ENCODE assay signal across 1 cellular context in the genomic region with DNA sequence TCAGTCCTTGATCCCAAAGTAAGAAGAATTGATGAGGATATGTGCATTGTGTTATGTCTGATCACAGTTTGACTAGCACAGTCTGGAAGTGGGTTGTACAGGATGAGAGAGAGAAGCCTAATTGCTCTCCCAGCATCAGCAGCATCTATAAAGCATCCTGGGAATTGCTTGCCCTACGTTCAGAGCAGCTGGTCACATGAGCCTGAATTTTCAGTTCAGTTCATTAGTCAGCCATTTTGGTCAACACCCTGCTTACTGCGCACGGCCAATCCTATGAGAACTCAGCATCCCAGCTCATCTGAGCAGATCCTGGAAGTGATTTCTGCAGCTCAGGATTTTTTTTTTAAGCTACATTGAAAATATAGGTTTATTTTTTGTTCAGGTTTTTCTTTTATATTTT.
A peak's percentile ranks its signal among the peaks of the same experiment; 100 is the strongest.
TF ChIP-seq lines count a peak whose summit lies in the region.

A gene with protein sequence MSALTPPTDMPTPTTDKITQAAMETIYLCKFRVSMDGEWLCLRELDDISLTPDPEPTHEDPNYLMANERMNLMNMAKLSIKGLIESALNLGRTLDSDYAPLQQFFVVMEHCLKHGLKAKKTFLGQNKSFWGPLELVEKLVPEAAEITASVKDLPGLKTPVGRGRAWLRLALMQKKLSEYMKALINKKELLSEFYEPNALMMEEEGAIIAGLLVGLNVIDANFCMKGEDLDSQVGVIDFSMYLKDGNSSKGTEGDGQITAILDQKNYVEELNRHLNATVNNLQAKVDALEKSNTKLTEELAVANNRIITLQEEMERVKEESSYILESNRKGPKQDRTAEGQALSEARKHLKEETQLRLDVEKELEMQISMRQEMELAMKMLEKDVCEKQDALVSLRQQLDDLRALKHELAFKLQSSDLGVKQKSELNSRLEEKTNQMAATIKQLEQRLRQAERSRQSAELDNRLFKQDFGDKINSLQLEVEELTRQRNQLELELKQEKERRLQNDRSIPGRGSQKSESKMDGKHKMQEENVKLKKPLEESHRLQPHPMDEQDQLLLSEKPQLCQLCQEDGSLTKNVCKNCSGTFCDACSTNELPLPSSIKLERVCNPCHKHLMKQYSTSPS (plus strand): TSS at position 218 of the 400 bp plus-strand sequence. CDS start 610 bp downstream, outside the sequence.

TF ChIP-seq in K562, 482 proteins besides CTCF, POLR2A, EP300 and RAD21 (continued from another document and continues in another):
- TF ChIP-seq, protein P1, sequence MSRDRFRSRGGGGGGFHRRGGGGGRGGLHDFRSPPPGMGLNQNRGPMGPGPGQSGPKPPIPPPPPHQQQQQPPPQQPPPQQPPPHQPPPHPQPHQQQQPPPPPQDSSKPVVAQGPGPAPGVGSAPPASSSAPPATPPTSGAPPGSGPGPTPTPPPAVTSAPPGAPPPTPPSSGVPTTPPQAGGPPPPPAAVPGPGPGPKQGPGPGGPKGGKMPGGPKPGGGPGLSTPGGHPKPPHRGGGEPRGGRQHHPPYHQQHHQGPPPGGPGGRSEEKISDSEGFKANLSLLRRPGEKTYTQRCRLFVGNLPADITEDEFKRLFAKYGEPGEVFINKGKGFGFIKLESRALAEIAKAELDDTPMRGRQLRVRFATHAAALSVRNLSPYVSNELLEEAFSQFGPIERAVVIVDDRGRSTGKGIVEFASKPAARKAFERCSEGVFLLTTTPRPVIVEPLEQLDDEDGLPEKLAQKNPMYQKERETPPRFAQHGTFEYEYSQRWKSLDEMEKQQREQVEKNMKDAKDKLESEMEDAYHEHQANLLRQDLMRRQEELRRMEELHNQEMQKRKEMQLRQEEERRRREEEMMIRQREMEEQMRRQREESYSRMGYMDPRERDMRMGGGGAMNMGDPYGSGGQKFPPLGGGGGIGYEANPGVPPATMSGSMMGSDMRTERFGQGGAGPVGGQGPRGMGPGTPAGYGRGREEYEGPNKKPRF (IDR thresholded peaks at IDR 0.05; ENCODE audit: low read depth, low read length): no peak
- peak in 2 of 3 experiments; percentile 20 to 63 for TF ChIP-seq YY1 (IDR thresholded peaks at IDR 0.05; ENCODE audit: borderline replicate concordance in 1 of 3, control insufficient read depth in 1 of 3, extremely low read depth in 1 of 3, insufficient read depth in 3 of 3, insufficient read length in 1 of 3, insufficient replicate concordance in 2 of 3, low read depth in 1 of 3, low read length in 2 of 3)
- TF ChIP-seq ZBTB17 (CRISPR knock-in tag; IDR thresholded peaks at IDR 0.05): peak; percentile 91
- TF ChIP-seq CBX2 (IDR thresholded peaks at IDR 0.05; ENCODE audit: insufficient read depth, low read length, poor library complexity, severe bottlenecking): no peak
- TF ChIP-seq CTBP1 (IDR thresholded peaks at IDR 0.05; ENCODE audit: borderline replicate concordance): peak; percentile 31; the same call in 1 of the 2 replicates
- TF ChIP-seq TARDBP (IDR thresholded peaks at IDR 0.05): no peak
- TF ChIP-seq, protein P2, sequence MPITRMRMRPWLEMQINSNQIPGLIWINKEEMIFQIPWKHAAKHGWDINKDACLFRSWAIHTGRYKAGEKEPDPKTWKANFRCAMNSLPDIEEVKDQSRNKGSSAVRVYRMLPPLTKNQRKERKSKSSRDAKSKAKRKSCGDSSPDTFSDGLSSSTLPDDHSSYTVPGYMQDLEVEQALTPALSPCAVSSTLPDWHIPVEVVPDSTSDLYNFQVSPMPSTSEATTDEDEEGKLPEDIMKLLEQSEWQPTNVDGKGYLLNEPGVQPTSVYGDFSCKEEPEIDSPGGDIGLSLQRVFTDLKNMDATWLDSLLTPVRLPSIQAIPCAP (CRISPR knock-in tag; IDR thresholded peaks at IDR 0.05; ENCODE audit: borderline replicate concordance): no peak
- no peak for TF ChIP-seq ZKSCAN8 (CRISPR knock-in tag; IDR thresholded peaks at IDR 0.05)
- TF ChIP-seq, protein P3, sequence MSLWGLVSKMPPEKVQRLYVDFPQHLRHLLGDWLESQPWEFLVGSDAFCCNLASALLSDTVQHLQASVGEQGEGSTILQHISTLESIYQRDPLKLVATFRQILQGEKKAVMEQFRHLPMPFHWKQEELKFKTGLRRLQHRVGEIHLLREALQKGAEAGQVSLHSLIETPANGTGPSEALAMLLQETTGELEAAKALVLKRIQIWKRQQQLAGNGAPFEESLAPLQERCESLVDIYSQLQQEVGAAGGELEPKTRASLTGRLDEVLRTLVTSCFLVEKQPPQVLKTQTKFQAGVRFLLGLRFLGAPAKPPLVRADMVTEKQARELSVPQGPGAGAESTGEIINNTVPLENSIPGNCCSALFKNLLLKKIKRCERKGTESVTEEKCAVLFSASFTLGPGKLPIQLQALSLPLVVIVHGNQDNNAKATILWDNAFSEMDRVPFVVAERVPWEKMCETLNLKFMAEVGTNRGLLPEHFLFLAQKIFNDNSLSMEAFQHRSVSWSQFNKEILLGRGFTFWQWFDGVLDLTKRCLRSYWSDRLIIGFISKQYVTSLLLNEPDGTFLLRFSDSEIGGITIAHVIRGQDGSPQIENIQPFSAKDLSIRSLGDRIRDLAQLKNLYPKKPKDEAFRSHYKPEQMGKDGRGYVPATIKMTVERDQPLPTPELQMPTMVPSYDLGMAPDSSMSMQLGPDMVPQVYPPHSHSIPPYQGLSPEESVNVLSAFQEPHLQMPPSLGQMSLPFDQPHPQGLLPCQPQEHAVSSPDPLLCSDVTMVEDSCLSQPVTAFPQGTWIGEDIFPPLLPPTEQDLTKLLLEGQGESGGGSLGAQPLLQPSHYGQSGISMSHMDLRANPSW (CRISPR knock-in tag; IDR thresholded peaks at IDR 0.05): no peak
- TF ChIP-seq ZNF445 (CRISPR knock-in tag; IDR thresholded peaks at IDR 0.05; ENCODE audit: low read depth): no peak
- no peak for TF ChIP-seq RB1 (IDR thresholded peaks at IDR 0.05; ENCODE audit: low read depth)
- TF ChIP-seq, protein P4, sequence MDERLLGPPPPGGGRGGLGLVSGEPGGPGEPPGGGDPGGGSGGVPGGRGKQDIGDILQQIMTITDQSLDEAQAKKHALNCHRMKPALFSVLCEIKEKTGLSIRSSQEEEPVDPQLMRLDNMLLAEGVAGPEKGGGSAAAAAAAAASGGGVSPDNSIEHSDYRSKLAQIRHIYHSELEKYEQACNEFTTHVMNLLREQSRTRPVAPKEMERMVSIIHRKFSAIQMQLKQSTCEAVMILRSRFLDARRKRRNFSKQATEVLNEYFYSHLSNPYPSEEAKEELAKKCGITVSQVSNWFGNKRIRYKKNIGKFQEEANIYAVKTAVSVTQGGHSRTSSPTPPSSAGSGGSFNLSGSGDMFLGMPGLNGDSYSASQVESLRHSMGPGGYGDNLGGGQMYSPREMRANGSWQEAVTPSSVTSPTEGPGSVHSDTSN (CRISPR knock-in tag; IDR thresholded peaks at IDR 0.05; ENCODE audit: low read depth): no peak
- TF ChIP-seq, protein P4 (tag; conservative IDR thresholded peaks at IDR 0.05; ENCODE audit: low read depth): no peak
- no peak for TF ChIP-seq ZNF316 (IDR thresholded peaks at IDR 0.05)
- TF ChIP-seq, protein P5, sequence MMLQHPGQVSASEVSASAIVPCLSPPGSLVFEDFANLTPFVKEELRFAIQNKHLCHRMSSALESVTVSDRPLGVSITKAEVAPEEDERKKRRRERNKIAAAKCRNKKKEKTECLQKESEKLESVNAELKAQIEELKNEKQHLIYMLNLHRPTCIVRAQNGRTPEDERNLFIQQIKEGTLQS (IDR thresholded peaks at IDR 0.05): no peak
- TF ChIP-seq, protein P5 (CRISPR knock-in tag; conservative IDR thresholded peaks at IDR 0.05): no peak
- TF ChIP-seq TAF7 (tag; IDR thresholded peaks at IDR 0.05): no peak
- TF ChIP-seq, protein P6, sequence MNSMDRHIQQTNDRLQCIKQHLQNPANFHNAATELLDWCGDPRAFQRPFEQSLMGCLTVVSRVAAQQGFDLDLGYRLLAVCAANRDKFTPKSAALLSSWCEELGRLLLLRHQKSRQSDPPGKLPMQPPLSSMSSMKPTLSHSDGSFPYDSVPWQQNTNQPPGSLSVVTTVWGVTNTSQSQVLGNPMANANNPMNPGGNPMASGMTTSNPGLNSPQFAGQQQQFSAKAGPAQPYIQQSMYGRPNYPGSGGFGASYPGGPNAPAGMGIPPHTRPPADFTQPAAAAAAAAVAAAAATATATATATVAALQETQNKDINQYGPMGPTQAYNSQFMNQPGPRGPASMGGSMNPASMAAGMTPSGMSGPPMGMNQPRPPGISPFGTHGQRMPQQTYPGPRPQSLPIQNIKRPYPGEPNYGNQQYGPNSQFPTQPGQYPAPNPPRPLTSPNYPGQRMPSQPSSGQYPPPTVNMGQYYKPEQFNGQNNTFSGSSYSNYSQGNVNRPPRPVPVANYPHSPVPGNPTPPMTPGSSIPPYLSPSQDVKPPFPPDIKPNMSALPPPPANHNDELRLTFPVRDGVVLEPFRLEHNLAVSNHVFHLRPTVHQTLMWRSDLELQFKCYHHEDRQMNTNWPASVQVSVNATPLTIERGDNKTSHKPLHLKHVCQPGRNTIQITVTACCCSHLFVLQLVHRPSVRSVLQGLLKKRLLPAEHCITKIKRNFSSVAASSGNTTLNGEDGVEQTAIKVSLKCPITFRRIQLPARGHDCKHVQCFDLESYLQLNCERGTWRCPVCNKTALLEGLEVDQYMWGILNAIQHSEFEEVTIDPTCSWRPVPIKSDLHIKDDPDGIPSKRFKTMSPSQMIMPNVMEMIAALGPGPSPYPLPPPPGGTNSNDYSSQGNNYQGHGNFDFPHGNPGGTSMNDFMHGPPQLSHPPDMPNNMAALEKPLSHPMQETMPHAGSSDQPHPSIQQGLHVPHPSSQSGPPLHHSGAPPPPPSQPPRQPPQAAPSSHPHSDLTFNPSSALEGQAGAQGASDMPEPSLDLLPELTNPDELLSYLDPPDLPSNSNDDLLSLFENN (IDR thresholded peaks at IDR 0.05; ENCODE audit: low read depth in 2 of 2, low read length in 2 of 2): peak in 1 of 2 experiments; percentile 78; a peak in 2 of 4 replicates
- TF ChIP-seq, protein P7, sequence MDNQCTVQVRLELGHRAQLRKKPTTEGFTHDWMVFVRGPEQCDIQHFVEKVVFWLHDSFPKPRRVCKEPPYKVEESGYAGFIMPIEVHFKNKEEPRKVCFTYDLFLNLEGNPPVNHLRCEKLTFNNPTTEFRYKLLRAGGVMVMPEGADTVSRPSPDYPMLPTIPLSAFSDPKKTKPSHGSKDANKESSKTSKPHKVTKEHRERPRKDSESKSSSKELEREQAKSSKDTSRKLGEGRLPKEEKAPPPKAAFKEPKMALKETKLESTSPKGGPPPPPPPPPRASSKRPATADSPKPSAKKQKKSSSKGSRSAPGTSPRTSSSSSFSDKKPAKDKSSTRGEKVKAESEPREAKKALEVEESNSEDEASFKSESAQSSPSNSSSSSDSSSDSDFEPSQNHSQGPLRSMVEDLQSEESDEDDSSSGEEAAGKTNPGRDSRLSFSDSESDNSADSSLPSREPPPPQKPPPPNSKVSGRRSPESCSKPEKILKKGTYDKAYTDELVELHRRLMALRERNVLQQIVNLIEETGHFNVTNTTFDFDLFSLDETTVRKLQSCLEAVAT (IDR thresholded peaks at IDR 0.05): peak in 1 of 2 experiments; percentile 97; a peak in 2 of 4 replicates
- no peak for TF ChIP-seq KLF6 (CRISPR knock-in tag; IDR thresholded peaks at IDR 0.05; ENCODE audit: borderline replicate concordance)
- TF ChIP-seq STAT5A (IDR thresholded peaks at IDR 0.05; ENCODE audit: borderline replicate concordance, low read length): no peak
- TF ChIP-seq SMARCB1 (IDR thresholded peaks at IDR 0.05; ENCODE audit: insufficient read length, low read depth): no peak
- TF ChIP-seq ZFP1 (CRISPR knock-in tag; IDR thresholded peaks at IDR 0.05): no peak
- TF ChIP-seq RAD51 (IDR thresholded peaks at IDR 0.05; ENCODE audit: borderline replicate concordance, low read depth): 0 out of 2 replicates have a peak, but pooled peaks have one; percentile 40
- no peak for TF ChIP-seq ZZZ3 (IDR thresholded peaks at IDR 0.05)
- no peak for TF ChIP-seq KAT8 (IDR thresholded peaks at IDR 0.05; ENCODE audit: low read depth)
- TF ChIP-seq NFRKB (IDR thresholded peaks at IDR 0.05; ENCODE audit: low read depth): no peak
- TF ChIP-seq, protein P8, sequence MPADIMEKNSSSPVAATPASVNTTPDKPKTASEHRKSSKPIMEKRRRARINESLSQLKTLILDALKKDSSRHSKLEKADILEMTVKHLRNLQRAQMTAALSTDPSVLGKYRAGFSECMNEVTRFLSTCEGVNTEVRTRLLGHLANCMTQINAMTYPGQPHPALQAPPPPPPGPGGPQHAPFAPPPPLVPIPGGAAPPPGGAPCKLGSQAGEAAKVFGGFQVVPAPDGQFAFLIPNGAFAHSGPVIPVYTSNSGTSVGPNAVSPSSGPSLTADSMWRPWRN (IDR thresholded peaks at IDR 0.05; ENCODE audit: low read depth): no peak
- TF ChIP-seq, protein P9, sequence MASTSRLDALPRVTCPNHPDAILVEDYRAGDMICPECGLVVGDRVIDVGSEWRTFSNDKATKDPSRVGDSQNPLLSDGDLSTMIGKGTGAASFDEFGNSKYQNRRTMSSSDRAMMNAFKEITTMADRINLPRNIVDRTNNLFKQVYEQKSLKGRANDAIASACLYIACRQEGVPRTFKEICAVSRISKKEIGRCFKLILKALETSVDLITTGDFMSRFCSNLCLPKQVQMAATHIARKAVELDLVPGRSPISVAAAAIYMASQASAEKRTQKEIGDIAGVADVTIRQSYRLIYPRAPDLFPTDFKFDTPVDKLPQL (IDR thresholded peaks at IDR 0.05; ENCODE audit: extremely low read depth, insufficient read length): no peak
- TF ChIP-seq, protein P10, sequence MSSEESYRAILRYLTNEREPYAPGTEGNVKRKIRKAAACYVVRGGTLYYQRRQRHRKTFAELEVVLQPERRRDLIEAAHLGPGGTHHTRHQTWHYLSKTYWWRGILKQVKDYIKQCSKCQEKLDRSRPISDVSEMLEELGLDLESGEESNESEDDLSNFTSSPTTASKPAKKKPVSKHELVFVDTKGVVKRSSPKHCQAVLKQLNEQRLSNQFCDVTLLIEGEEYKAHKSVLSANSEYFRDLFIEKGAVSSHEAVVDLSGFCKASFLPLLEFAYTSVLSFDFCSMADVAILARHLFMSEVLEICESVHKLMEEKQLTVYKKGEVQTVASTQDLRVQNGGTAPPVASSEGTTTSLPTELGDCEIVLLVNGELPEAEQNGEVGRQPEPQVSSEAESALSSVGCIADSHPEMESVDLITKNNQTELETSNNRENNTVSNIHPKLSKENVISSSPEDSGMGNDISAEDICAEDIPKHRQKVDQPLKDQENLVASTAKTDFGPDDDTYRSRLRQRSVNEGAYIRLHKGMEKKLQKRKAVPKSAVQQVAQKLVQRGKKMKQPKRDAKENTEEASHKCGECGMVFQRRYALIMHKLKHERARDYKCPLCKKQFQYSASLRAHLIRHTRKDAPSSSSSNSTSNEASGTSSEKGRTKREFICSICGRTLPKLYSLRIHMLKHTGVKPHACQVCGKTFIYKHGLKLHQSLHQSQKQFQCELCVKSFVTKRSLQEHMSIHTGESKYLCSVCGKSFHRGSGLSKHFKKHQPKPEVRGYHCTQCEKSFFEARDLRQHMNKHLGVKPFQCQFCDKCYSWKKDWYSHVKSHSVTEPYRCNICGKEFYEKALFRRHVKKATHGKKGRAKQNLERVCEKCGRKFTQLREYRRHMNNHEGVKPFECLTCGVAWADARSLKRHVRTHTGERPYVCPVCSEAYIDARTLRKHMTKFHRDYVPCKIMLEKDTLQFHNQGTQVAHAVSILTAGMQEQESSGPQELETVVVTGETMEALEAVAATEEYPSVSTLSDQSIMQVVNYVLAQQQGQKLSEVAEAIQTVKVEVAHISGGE (CRISPR knock-in tag; IDR thresholded peaks at IDR 0.05): no peak
